Comparison of ENCODE assay signal across 22 cellular contexts in genomic region chr10:100803481-100803880, GRCh38. TPM values are rescaled to one million over a fixed set of nuclear protein-coding genes. Genes with fewer than 3 reads are reported as not detected.
"Had no signal": no experiment of that assay in that cellular context is flagged by ENCODE, and none has a peak within 500 bp of the region (broad histone marks: within the 10 kb centered on the region; RNA-seq: fewer than 3 reads in every experiment).

No MANE protein-coding gene starts in this region.

- H3K27ac Mint-ChIP-seq: activated CD4-positive, alpha-beta memory T cell treated with anti-CD3 and anti-CD28 coated beads for 36 hours; activated naive CD4-positive, alpha-beta T cell treated with anti-CD3 and anti-CD28 coated beads, Interleukin-2, amount 10 ng/mL, durations not matched to agents 7 days and 5 days; stimulated activated naive CD8-positive, alpha-beta T cell treated with anti-CD3 and anti-CD28 coated beads, Interleukin-15, Interleukin-2, amounts not matched to agents 100 ng/mL and 50 ng/mL, for 24 hours; T-helper 1 cell treated with Interleukin-12 subunit alpha and Interleukin-12 subunit beta and Interleukin-4 antibody, amounts not matched to agents 30 μg/mL and 1 μg/mL, for 36 hours had no signal

- H3K27ac ChIP-seq: cardiac muscle cell, foreskin keratinocyte, psoas muscle, thyroid gland had no signal

- H3K4me3 Mint-ChIP-seq: activated CD4-positive, alpha-beta memory T cell treated with anti-CD3 and anti-CD28 coated beads for 36 hours; activated naive CD4-positive, alpha-beta T cell treated with anti-CD3 and anti-CD28 coated beads, Interleukin-2, amount 10 ng/mL, durations not matched to agents 7 days and 5 days; stimulated activated naive CD8-positive, alpha-beta T cell treated with anti-CD3 and anti-CD28 coated beads, Interleukin-15, Interleukin-2, amounts not matched to agents 100 ng/mL and 50 ng/mL, for 24 hours; T-helper 1 cell treated with Interleukin-12 subunit alpha and Interleukin-12 subunit beta and Interleukin-4 antibody, amounts not matched to agents 30 μg/mL and 1 μg/mL, for 36 hours had no signal

- H3K4me1 Mint-ChIP-seq: activated naive CD4-positive, alpha-beta T cell treated with anti-CD3 and anti-CD28 coated beads, Interleukin-2, amount 10 ng/mL, durations not matched to agents 7 days and 5 days had no signal

- H3K9me3 ChIP-seq: mucosa of descending colon, psoas muscle, thyroid gland had no signal

- H3K9me3 Mint-ChIP-seq: activated CD4-positive, alpha-beta memory T cell treated with anti-CD3 and anti-CD28 coated beads for 36 hours; activated naive CD4-positive, alpha-beta T cell treated with anti-CD3 and anti-CD28 coated beads, Interleukin-2, amount 10 ng/mL, durations not matched to agents 7 days and 5 days; stimulated activated naive CD8-positive, alpha-beta T cell treated with anti-CD3 and anti-CD28 coated beads, Interleukin-15, Interleukin-2, amounts not matched to agents 100 ng/mL and 50 ng/mL, for 24 hours; T-helper 1 cell treated with Interleukin-12 subunit alpha and Interleukin-12 subunit beta and Interleukin-4 antibody, amounts not matched to agents 30 μg/mL and 1 μg/mL, for 36 hours had no signal

- H3K36me3 Mint-ChIP-seq: activated CD4-positive, alpha-beta memory T cell treated with anti-CD3 and anti-CD28 coated beads for 36 hours; activated naive CD4-positive, alpha-beta T cell treated with anti-CD3 and anti-CD28 coated beads, Interleukin-2, amount 10 ng/mL, durations not matched to agents 7 days and 5 days had no signal

- DNase-seq: activated CD4-positive, alpha-beta memory T cell treated with anti-CD3 and anti-CD28 coated beads for 36 hours; activated CD4-positive, alpha-beta T cell treated with anti-CD3 and anti-CD28 coated beads for 4 hours; activated CD4-positive, CD25-positive, alpha-beta regulatory T cell; activated effector memory CD4-positive, alpha-beta T cell treated with anti-CD3 and anti-CD28 coated beads, Interleukin-2, amount 50 U/mL, for 16 hours; activated naive CD4-positive, alpha-beta T cell treated with anti-CD3 and anti-CD28 coated beads, Interleukin-2, amount 10 ng/mL, durations not matched to agents 7 days and 5 days; amygdala; foreskin keratinocyte; psoas muscle; right cardiac atrium; stimulated activated CD4-positive, alpha-beta T cell treated with anti-CD3 and anti-CD28 coated beads, Interleukin-12 subunit alpha, Interleukin-12 subunit beta, amount 100 ng/mL, for 4 hours; substantia nigra; T1000; thyroid gland had no signal

- ATAC-seq: foreskin keratinocyte, mucosa of descending colon, psoas muscle, right cardiac atrium had no signal

- H3K4me1 ChIP-seq: foreskin keratinocyte, psoas muscle, thyroid gland had no signal

- H3K4me3 ChIP-seq: cardiac muscle cell, mucosa of descending colon, psoas muscle, thyroid gland had no signal

- H3K36me3 ChIP-seq: cardiac muscle cell, thyroid gland had no signal

RNA-seq across cellular contexts. Expression of gene PAX2, which starts 58.1 kb away (rescaled TPM):
- total RNA-seq: activated CD4-positive, alpha-beta memory T cell treated with anti-CD3 and anti-CD28 coated beads for 36 hours; cardiac muscle cell; foreskin keratinocyte; liver; mucosa of descending colon; osteoblast; psoas muscle; right cardiac atrium; skeletal muscle tissue; thyroid gland had no signal
- polyA plus RNA-seq: cardiac muscle cell, esophagus, foreskin keratinocyte, liver, neural cell, psoas muscle, right cardiac atrium had no signal
